In the genomic region with DNA sequence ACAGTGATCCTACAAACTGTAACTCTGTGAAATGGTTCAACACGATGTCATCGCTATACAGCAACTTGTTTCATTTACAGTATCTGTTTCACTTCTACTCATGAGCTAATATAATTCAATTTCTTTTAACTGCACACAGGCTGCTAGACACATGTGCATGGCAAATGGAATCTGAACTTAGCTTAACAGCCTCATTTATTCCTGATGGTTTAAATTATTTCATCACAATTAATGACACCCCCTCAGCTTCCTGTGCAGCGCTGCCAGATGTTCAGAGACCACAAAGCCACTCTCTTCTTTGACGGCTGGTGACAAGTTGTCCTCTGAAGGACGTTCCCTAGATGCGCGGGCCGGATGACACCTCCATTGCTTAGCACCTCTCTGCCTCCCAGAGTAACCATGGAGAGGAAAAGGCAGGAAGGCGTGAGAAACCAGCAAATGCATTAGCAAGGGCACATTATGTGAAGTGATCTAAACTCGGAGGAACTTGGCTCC, we compare ENCODE assay signal across 2 cellular contexts.
TF ChIP-seq lines count a peak whose summit lies in the region.

No MANE protein-coding gene starts in this region.

TF ChIP-seq in A549, 52 proteins besides CTCF, POLR2A, EP300 and RAD21 (continued from another document):
- TF ChIP-seq KDM1A (IDR thresholded peaks at IDR 0.05; ENCODE audit: low read depth) (no peak), SMC3 (IDR thresholded peaks at IDR 0.05) (no peak), E2F6 (IDR thresholded peaks at IDR 0.05; ENCODE audit: borderline replicate concordance, low read depth) (no peak), POLR2AphosphoS2 (conservative IDR thresholded peaks at IDR 0.05; ENCODE audit: low read length) (no peak), MAX (IDR thresholded peaks at IDR 0.05) (no peak)
- TF ChIP-seq, protein P1, sequence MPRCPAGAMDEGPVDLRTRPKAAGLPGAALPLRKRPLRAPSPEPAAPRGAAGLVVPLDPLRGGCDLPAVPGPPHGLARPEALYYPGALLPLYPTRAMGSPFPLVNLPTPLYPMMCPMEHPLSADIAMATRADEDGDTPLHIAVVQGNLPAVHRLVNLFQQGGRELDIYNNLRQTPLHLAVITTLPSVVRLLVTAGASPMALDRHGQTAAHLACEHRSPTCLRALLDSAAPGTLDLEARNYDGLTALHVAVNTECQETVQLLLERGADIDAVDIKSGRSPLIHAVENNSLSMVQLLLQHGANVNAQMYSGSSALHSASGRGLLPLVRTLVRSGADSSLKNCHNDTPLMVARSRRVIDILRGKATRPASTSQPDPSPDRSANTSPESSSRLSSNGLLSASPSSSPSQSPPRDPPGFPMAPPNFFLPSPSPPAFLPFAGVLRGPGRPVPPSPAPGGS (IDR thresholded peaks at IDR 0.05): no peak
- TF ChIP-seq, protein P2, sequence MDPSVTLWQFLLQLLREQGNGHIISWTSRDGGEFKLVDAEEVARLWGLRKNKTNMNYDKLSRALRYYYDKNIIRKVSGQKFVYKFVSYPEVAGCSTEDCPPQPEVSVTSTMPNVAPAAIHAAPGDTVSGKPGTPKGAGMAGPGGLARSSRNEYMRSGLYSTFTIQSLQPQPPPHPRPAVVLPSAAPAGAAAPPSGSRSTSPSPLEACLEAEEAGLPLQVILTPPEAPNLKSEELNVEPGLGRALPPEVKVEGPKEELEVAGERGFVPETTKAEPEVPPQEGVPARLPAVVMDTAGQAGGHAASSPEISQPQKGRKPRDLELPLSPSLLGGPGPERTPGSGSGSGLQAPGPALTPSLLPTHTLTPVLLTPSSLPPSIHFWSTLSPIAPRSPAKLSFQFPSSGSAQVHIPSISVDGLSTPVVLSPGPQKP (IDR thresholded peaks at IDR 0.05; ENCODE audit: low read depth, low read length): no peak

TF ChIP-seq in GM23338, 12 proteins besides CTCF, POLR2A, EP300 and RAD21 (continued from another document):
- TF ChIP-seq REST (IDR thresholded peaks at IDR 0.05; ENCODE audit: unreplicated experiment): no peak
- TF ChIP-seq ETS1 (IDR thresholded peaks at IDR 0.05): no peak
- TF ChIP-seq CREB1 (CRISPR knock-in tag; IDR thresholded peaks at IDR 0.05; ENCODE audit: low read depth): no peak
- no peak for TF ChIP-seq ZNF462 (CRISPR knock-in tag; IDR thresholded peaks at IDR 0.05)
- TF ChIP-seq NANOG (IDR thresholded peaks at IDR 0.05; ENCODE audit: borderline replicate concordance): no peak
- no peak for TF ChIP-seq STAT1 (IDR thresholded peaks at IDR 0.05; ENCODE audit: unreplicated experiment)
